ENCODE assay signal across 1 cellular context in genomic region chr11:61761440-61762163, GRCh38.
TF ChIP-seq lines count a peak whose summit lies in the region.

No MANE protein-coding gene starts in this region.

TF ChIP-seq in IMR-90, 13 proteins besides CTCF, POLR2A, EP300 and RAD21 (continued from another document):
- TF ChIP-seq ELK1 (IDR thresholded peaks at IDR 0.05; ENCODE audit: borderline replicate concordance, low read depth, low read length) (no peak), MXI1 (IDR thresholded peaks at IDR 0.05; ENCODE audit: borderline replicate concordance, low read depth, low read length) (no peak), NFE2L2 (IDR thresholded peaks at IDR 0.05; ENCODE audit: low read depth, low read length) (no peak), RFX5 (IDR thresholded peaks at IDR 0.05; ENCODE audit: low read depth, low read length) (no peak), SMC3 (IDR thresholded peaks at IDR 0.05; ENCODE audit: low read depth, low read length) (no peak), CHD1 (IDR thresholded peaks at IDR 0.05; ENCODE audit: low read depth, low read length) (no peak), MAFK (IDR thresholded peaks at IDR 0.05; ENCODE audit: low read depth, low read length) (no peak), RCOR1 (IDR thresholded peaks at IDR 0.05; ENCODE audit: insufficient replicate concordance, low read length) (no peak), BHLHE40 (IDR thresholded peaks at IDR 0.05; ENCODE audit: low read depth, low read length) (no peak), MAZ (IDR thresholded peaks at IDR 0.05; ENCODE audit: borderline replicate concordance, low read depth, low read length) (no peak), CEBPB (IDR thresholded peaks at IDR 0.05; ENCODE audit: low read depth, low read length) (no peak)
- TF ChIP-seq, protein P1, sequence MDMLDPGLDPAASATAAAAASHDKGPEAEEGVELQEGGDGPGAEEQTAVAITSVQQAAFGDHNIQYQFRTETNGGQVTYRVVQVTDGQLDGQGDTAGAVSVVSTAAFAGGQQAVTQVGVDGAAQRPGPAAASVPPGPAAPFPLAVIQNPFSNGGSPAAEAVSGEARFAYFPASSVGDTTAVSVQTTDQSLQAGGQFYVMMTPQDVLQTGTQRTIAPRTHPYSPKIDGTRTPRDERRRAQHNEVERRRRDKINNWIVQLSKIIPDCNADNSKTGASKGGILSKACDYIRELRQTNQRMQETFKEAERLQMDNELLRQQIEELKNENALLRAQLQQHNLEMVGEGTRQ (IDR thresholded peaks at IDR 0.05; ENCODE audit: low read depth, low read length), result no peak
